ENCODE assay signal across 25 cellular contexts in genomic region chr11:29210426-29210825, GRCh38.
"Had no signal": no experiment of that assay in that cellular context is flagged by ENCODE, and none has a peak within 500 bp of the region (broad histone marks: within the 10 kb centered on the region; RNA-seq: fewer than 3 reads in every experiment).

No MANE protein-coding gene starts in this region.

- H3K36me3 ChIP-seq: colonic mucosa, esophagus muscularis mucosa, esophagus squamous epithelium, gastrocnemius medialis, gastroesophageal sphincter, heart left ventricle, heart right ventricle had no signal

- H3K4me3 ChIP-seq: colonic mucosa, coronary artery, dorsolateral prefrontal cortex, esophagus muscularis mucosa, esophagus squamous epithelium, gastrocnemius medialis, gastroesophageal sphincter, heart left ventricle, heart right ventricle, hepatocyte had no signal

- DNase-seq: colonic mucosa; cortex of kidney; dermis blood vessel endothelial cell; dorsolateral prefrontal cortex; effector CD4-positive, alpha-beta T cell; effector CD8-positive, alpha-beta T cell; effector memory CD4-positive, alpha-beta T cell; effector memory CD8-positive, alpha-beta T cell; endodermal cell; erythroblast; esophagus squamous epithelium; foreskin fibroblast; foreskin keratinocyte; foreskin melanocyte; gastrocnemius medialis; glutamatergic neuron; head of caudate nucleus; heart left ventricle; heart right ventricle had no signal

- ATAC-seq: effector memory CD8-positive, alpha-beta T cell; esophagus mucosa; foreskin keratinocyte; gastrocnemius medialis; gastroesophageal sphincter; heart left ventricle; heart right ventricle had no signal

- H3K9me3 ChIP-seq: colonic mucosa, esophagus muscularis mucosa, esophagus squamous epithelium, gastrocnemius medialis, gastroesophageal sphincter, heart left ventricle had no signal

- H3K27me3 ChIP-seq: colonic mucosa, esophagus muscularis mucosa, esophagus squamous epithelium, foreskin keratinocyte, gastrocnemius medialis, gastroesophageal sphincter, heart left ventricle, heart right ventricle, hepatocyte had no signal

- H3K79me2 ChIP-seq: hepatocyte had no signal

- H3K27ac ChIP-seq: colonic mucosa, coronary artery, dorsolateral prefrontal cortex, epithelial cell of prostate, esophagus muscularis mucosa, esophagus squamous epithelium, foreskin keratinocyte, gastrocnemius medialis, gastroesophageal sphincter, heart left ventricle, heart right ventricle, hepatocyte had no signal

- H3K4me1 ChIP-seq: colonic mucosa, esophagus muscularis mucosa, esophagus squamous epithelium, foreskin keratinocyte, gastrocnemius medialis, gastroesophageal sphincter, heart left ventricle, heart right ventricle had no signal

- H2AFZ ChIP-seq: hepatocyte had no signal

- H3K4me2 ChIP-seq: hepatocyte had no signal
